Comparison of ENCODE assay signal across 23 cellular contexts in genomic region chr14:29274890-29275651, GRCh38.
DNase-seq lines count a peak whose midpoint lies in the region; ATAC-seq and TF ChIP-seq lines count a peak whose summit lies in the region.
"Had no signal": no experiment of that assay in that cellular context is flagged by ENCODE, and none has a peak within 500 bp of the region (broad histone marks: within the 10 kb centered on the region; RNA-seq: fewer than 3 reads in every experiment).

No MANE protein-coding gene starts in this region.

- intact Hi-C loops in mammary epithelial cell (cut with micrococcal nuclease) = no loop called here

- H3K4me1 ChIP-seq in mammary epithelial cell (ENCODE audit: insufficient read depth, low read length) = no peaks in the 10 kb centered on the region

- no peak for ATAC-seq in GM21367 (IDR thresholded peaks at IDR 0.05; ENCODE audit: unreplicated experiment)
- no peak for ATAC-seq in naive thymus-derived CD8-positive, alpha-beta T cell
- ATAC-seq: activated naive CD8-positive, alpha-beta T cell treated with anti-CD3 and anti-CD28 coated beads, Interleukin-2, amount 50 U/mL, for 24 hours; CD8-positive, alpha-beta T cell; esophagus mucosa; HCT116; right cardiac atrium had no signal

- H3K4me2 ChIP-seq in neural cell (ENCODE audit: low read length) (no peak overlapping the region), mammary epithelial cell (ENCODE audit: insufficient read depth, low read depth, low read length) (no peak overlapping the region)

- H3K27ac Mint-ChIP-seq in naive thymus-derived CD8-positive, alpha-beta T cell = no peak overlapping the region
- H3K27ac Mint-ChIP-seq: activated naive CD8-positive, alpha-beta T cell treated with anti-CD3 and anti-CD28 coated beads, Interleukin-2, amount 50 U/mL, for 24 hours; CD8-positive, alpha-beta T cell; stimulated activated naive CD8-positive, alpha-beta T cell treated with anti-CD3 and anti-CD28 coated beads, Interleukin-15, Interleukin-2, amounts not matched to agents 100 ng/mL and 50 ng/mL, for 24 hours had no signal

- peak; percentile 2 for DNase-seq in DMS 273 (lab: John Stamatoyannopoulos, UW; ENCODE audit: unreplicated experiment)
- DNase-seq in DMS 273 treated with DMSO at 0.1 percent for 48 hours (lab: John Stamatoyannopoulos, UW) = no peak
- DNase-seq in NCI-H187 (lab: John Stamatoyannopoulos, UW) = peak; percentile 64 to 77
- DNase-seq in NCI-H82 treated with DMSO at 0.1 percent for 48 hours (lab: John Stamatoyannopoulos, UW; ENCODE audit: unreplicated experiment) = peak; percentile 89
- no peak for DNase-seq in mammary epithelial cell
- DNase-seq in naive thymus-derived CD8-positive, alpha-beta T cell = no peak
- DNase-seq: activated CD4-positive, alpha-beta T cell treated with anti-CD3 and anti-CD28 coated beads, Interleukin-2, amount 50 U/mL, for 1 hour; activated naive CD8-positive, alpha-beta T cell treated with anti-CD3 and anti-CD28 coated beads, Interleukin-2, amount 50 U/mL, for 24 hours; AML-193; CD8-positive, alpha-beta T cell; effector memory CD4-positive, alpha-beta T cell; GF-D8; kidney; right cardiac atrium; stimulated activated CD4-positive, alpha-beta T cell treated with anti-CD3 and anti-CD28 coated beads, Interleukin-12 subunit alpha, Interleukin-12 subunit beta, amount 100 ng/mL, for 4 hours; trophoblast cell had no signal

- peaks cover 0 to 1% (median 0%) of the 10 kb centered on the region in 5 donors for H3K27me3 Mint-ChIP-seq in naive thymus-derived CD8-positive, alpha-beta T cell
- H3K27me3 Mint-ChIP-seq: activated naive CD8-positive, alpha-beta T cell treated with anti-CD3 and anti-CD28 coated beads, Interleukin-2, amount 50 U/mL, for 24 hours; stimulated activated naive CD8-positive, alpha-beta T cell treated with anti-CD3 and anti-CD28 coated beads, Interleukin-15, Interleukin-2, amounts not matched to agents 100 ng/mL and 50 ng/mL, for 24 hours had no signal

- POLR2A ChIA-PET in naive thymus-derived CD8-positive, alpha-beta T cell (lab: Charles Lee) = no interaction called here

- no peak for TF ChIP-seq RAD21 in neural cell (conservative IDR thresholded peaks at IDR 0.05)

- no peaks in the 10 kb centered on the region for H3K36me3 Mint-ChIP-seq in naive thymus-derived CD8-positive, alpha-beta T cell
- H3K36me3 Mint-ChIP-seq: CD8-positive, alpha-beta T cell had no signal

- no peaks in the 10 kb centered on the region for H3K9me2 ChIP-seq in neural cell (ENCODE audit: insufficient read depth, low read length)

- H3K79me2 ChIP-seq in neural cell (replicated peaks; ENCODE audit: insufficient read depth, low read length) = no peaks in the 10 kb centered on the region
- no peaks in the 10 kb centered on the region for H3K79me2 ChIP-seq in mammary epithelial cell (ENCODE audit: insufficient read depth, low read length)

- peak overlapping the region; percentile 38 for H3K27ac ChIP-seq in neural cell (ENCODE audit: low read length)
- H3K27ac ChIP-seq in mammary epithelial cell (ENCODE audit: insufficient read depth, low read depth, low read length) = no peak overlapping the region
- H3K27ac ChIP-seq: 22Rv1, VCaP had no signal

- CTCF ChIA-PET in mammary epithelial cell (lab: Charles Lee; ENCODE audit: low non-redundant PET) = no interaction called here

- dilution Hi-C loops in mammary epithelial cell (cut with HindIII; ENCODE audit: low sequenced_read_pairs) = no loop called here

- peaks cover 0 to 15% (median 6%) of the 10 kb centered on the region in 9 donors for H3K9me3 Mint-ChIP-seq in naive thymus-derived CD8-positive, alpha-beta T cell

- BruUV-seq in mammary epithelial cell (replicated peaks; lab: Mats Ljungman, UMichigan) = no TSS peak

- H3K27me3 ChIP-seq in neural cell (ENCODE audit: insufficient read depth, low read depth, low read length) (no peaks in the 10 kb centered on the region), mammary epithelial cell (ENCODE audit: insufficient read depth, low read length) (no peaks in the 10 kb centered on the region)

- no peak overlapping the region for H3K4me3 ChIP-seq in neural cell (ENCODE audit: low read length)
- H3K4me3 ChIP-seq in mammary epithelial cell (replicated peaks in 1 of 3; ENCODE audit: insufficient read depth in 1 of 3, low read depth in 2 of 3, low read length in 3 of 3) = no peak overlapping the region

- H4K20me1 ChIP-seq in neural cell (ENCODE audit: insufficient read depth) (no peaks in the 10 kb centered on the region), mammary epithelial cell (ENCODE audit: insufficient read depth, low read length) (no peaks in the 10 kb centered on the region)

- H3K4me1 Mint-ChIP-seq in naive thymus-derived CD8-positive, alpha-beta T cell = no peaks in the 10 kb centered on the region
- H3K4me1 Mint-ChIP-seq: activated naive CD8-positive, alpha-beta T cell treated with anti-CD3 and anti-CD28 coated beads, Interleukin-2, amount 50 U/mL, for 24 hours had no signal

- no peak overlapping the region for H3K4me3 Mint-ChIP-seq in naive thymus-derived CD8-positive, alpha-beta T cell
- H3K4me3 Mint-ChIP-seq: activated naive CD8-positive, alpha-beta T cell treated with anti-CD3 and anti-CD28 coated beads, Interleukin-2, amount 50 U/mL, for 24 hours; CD8-positive, alpha-beta T cell; stimulated activated naive CD8-positive, alpha-beta T cell treated with anti-CD3 and anti-CD28 coated beads, Interleukin-15, Interleukin-2, amounts not matched to agents 100 ng/mL and 50 ng/mL, for 24 hours had no signal

- no peak overlapping the region for H2AFZ ChIP-seq in neural cell (ENCODE audit: low read depth, low read length)
- no peak overlapping the region for H2AFZ ChIP-seq in mammary epithelial cell (ENCODE audit: low read depth, low read length)

- no peaks in the 10 kb centered on the region for H3F3A ChIP-seq in neural cell (ENCODE audit: insufficient read depth, low read length, poor library complexity, severe bottlenecking)

- H3K9ac ChIP-seq in neural cell (ENCODE audit: low read length) (no peak overlapping the region), mammary epithelial cell (ENCODE audit: insufficient read depth, low read length) (no peak overlapping the region)

- TF ChIP-seq CTCF in neural cell (IDR thresholded peaks at IDR 0.05; ENCODE audit: poor library complexity, severe bottlenecking) = no peak
- no peak for TF ChIP-seq CTCF in mammary epithelial cell (conservative IDR thresholded peaks at IDR 0.05 in 1 of 2, IDR thresholded peaks at IDR 0.05 in 1 of 2; ENCODE audit: extremely low read depth in 1 of 2, insufficient read depth in 1 of 2, low read depth in 1 of 2, low read length in 2 of 2)

- TF ChIP-seq EP300 in neural cell (conservative IDR thresholded peaks at IDR 0.05; ENCODE audit: poor library complexity, severe bottlenecking) = no peak

- in situ Hi-C loops in mammary epithelial cell (cut with MboI; ENCODE audit: low sequenced_read_pairs in 2 of 2) = no loop called here

- H3K36me3 ChIP-seq in neural cell (ENCODE audit: insufficient read depth, low read length) (no peaks in the 10 kb centered on the region), mammary epithelial cell (ENCODE audit: insufficient read depth, low read length) (no peaks in the 10 kb centered on the region)

- H3K9me3 ChIP-seq in neural cell (ENCODE audit: low read length) (no peaks in the 10 kb centered on the region), mammary epithelial cell (replicated peaks; ENCODE audit: insufficient read depth, low read length) (peaks cover 2% of the 10 kb centered on the region)

- 41% methylated on average over 11 of the region's 11 CpGs for WGBS in mammary epithelial cell (ENCODE audit: low coverage, missing lambda C conversion rate)

TF ChIP-seq in neural cell, 6 proteins besides CTCF, POLR2A, EP300 and RAD21:
- TF ChIP-seq POLR2AphosphoS5 (IDR thresholded peaks at IDR 0.05) (peak; percentile 7), EZH2 (IDR thresholded peaks at IDR 0.05; ENCODE audit: borderline replicate concordance, insufficient read depth, low read length, poor library complexity, severe bottlenecking) (no peak)
TF ChIP-seq in neural cell: peak in this region for 1.

Comparison
In these comparisons a context has a peak if more than half of its experiments do, and no peak if none do; other contexts are left out.
1. DNase-seq: peak in DMS 273 (single experiment), NCI-H187 (2 of 2) and NCI-H82 treated with DMSO at 0.1 percent for 48 hours (single experiment); none in DMS 273 treated with DMSO at 0.1 percent for 48 hours (single experiment), mammary epithelial cell (single experiment) and naive thymus-derived CD8-positive, alpha-beta T cell (0 of 10).